ENCODE assay signal across 11 cellular contexts in genomic region chr2:100105678-100106054, GRCh38. TPM values are rescaled to one million over a fixed set of nuclear protein-coding genes. Genes with fewer than 3 reads are reported as not detected.
DNase-seq lines count a peak whose midpoint lies in the region; ATAC-seq, FAIRE-seq and TF ChIP-seq lines count a peak whose summit lies in the region.
"Had no signal": no experiment of that assay in that cellular context is flagged by ENCODE, and none has a peak within 500 bp of the region (broad histone marks: within the 10 kb centered on the region; RNA-seq: fewer than 3 reads in every experiment).

No MANE protein-coding gene starts in this region.

- H3K27ac ChIP-seq in GM23338 (ENCODE audit: low read depth): no peak overlapping the region
- no peak overlapping the region for H3K27ac ChIP-seq in pancreas
- H3K27ac ChIP-seq: thyroid gland had no signal

- H3K27me3 Mint-ChIP-seq in GM23338 (ENCODE audit: insufficient read depth, low read depth, poor library complexity): peaks cover 42% of the 10 kb centered on the region
- peaks cover 33% of the 10 kb centered on the region for H3K27me3 Mint-ChIP-seq in activated CD8-positive, alpha-beta T cell treated with anti-CD3 and anti-CD28 coated beads, Interleukin-2, amount 10 ng/mL, durations not matched to agents 7 days and 5 days (ENCODE audit: low read depth)

- no peaks in the 10 kb centered on the region for H3K9me3 Mint-ChIP-seq in GM23338
- no peaks in the 10 kb centered on the region for H3K9me3 Mint-ChIP-seq in activated CD8-positive, alpha-beta T cell treated with anti-CD3 and anti-CD28 coated beads, Interleukin-2, amount 10 ng/mL, durations not matched to agents 7 days and 5 days (ENCODE audit: insufficient read depth)
- no peaks in the 10 kb centered on the region for H3K9me3 Mint-ChIP-seq in stimulated activated effector memory CD8-positive, alpha-beta T cell treated with anti-CD3 and anti-CD28 coated beads, Interleukin-12 subunit alpha, Interleukin-12 subunit beta, amount 100 ng/mL, for 72 hours

- DNase-seq in GM23338 (ENCODE audit: low spot score): peak; percentile 48
- DNase-seq in activated CD8-positive, alpha-beta T cell treated with anti-CD3 and anti-CD28 coated beads, Interleukin-2, amount 10 ng/mL, durations not matched to agents 7 days and 5 days: no peak
- DNase-seq in stimulated activated effector memory CD8-positive, alpha-beta T cell treated with anti-CD3 and anti-CD28 coated beads, Interleukin-12 subunit alpha, Interleukin-12 subunit beta, amount 100 ng/mL, for 72 hours (ENCODE audit: low spot score in 2 of 2): no peak
- no peak for DNase-seq in NCI-H226
- DNase-seq in pancreas: no peak
- DNase-seq: activated gamma-delta T cell had no signal

- H3F3A ChIP-seq in GM23338 (replicated peaks; ENCODE audit: low read depth): no peaks in the 10 kb centered on the region

- intact Hi-C loops in pancreas (cut with DNase I): no loop called here

- no peaks in the 10 kb centered on the region for H4K20me1 ChIP-seq in GM23338 (replicated peaks; ENCODE audit: insufficient read depth)

- CTCF ChIA-PET in activated CD8-positive, alpha-beta T cell treated with anti-CD3 and anti-CD28 coated beads, Interleukin-2, amount 10 ng/mL, durations not matched to agents 7 days and 5 days (lab: Charles Lee): interaction anchor here (1.3 kb wide), 1 partner anchor 286 kb away, joined by 5 read pairs; no protein-coding TSS in a partner anchor

- ATAC-seq in GM23338 (peak; percentile 26), HG02798 (IDR thresholded peaks at IDR 0.05; ENCODE audit: poor library complexity, unreplicated experiment) (no peak), pancreas (no peak), GM19397 (IDR thresholded peaks at IDR 0.05; ENCODE audit: unreplicated experiment) (no peak)
- ATAC-seq in activated CD8-positive, alpha-beta T cell treated with anti-CD3 and anti-CD28 coated beads, Interleukin-2, amount 10 ng/mL, durations not matched to agents 7 days and 5 days: no peak
- ATAC-seq in stimulated activated effector memory CD8-positive, alpha-beta T cell treated with anti-CD3 and anti-CD28 coated beads, Interleukin-12 subunit alpha, Interleukin-12 subunit beta, amount 100 ng/mL, for 72 hours: no peak

- H3K9me3 ChIP-seq in iPS-18c (ENCODE audit: control insufficient read depth, insufficient read depth, low read length) (peaks cover 2% of the 10 kb centered on the region), pancreas (no peaks in the 10 kb centered on the region)
- H3K9me3 ChIP-seq: mucosa of descending colon, thyroid gland had no signal

- FAIRE-seq in pancreas (lab: Jason Lieb, UNC): no peak

- H3K4me1 ChIP-seq in GM23338 (ENCODE audit: insufficient read depth) (peaks cover 18% of the 10 kb centered on the region), pancreas (no peaks in the 10 kb centered on the region)

- peak overlapping the region; percentile 82 for H3K4me3 Mint-ChIP-seq in GM23338
- H3K4me3 Mint-ChIP-seq in activated CD8-positive, alpha-beta T cell treated with anti-CD3 and anti-CD28 coated beads, Interleukin-2, amount 10 ng/mL, durations not matched to agents 7 days and 5 days: peak overlapping the region; percentile 69
- H3K4me3 Mint-ChIP-seq in stimulated activated effector memory CD8-positive, alpha-beta T cell treated with anti-CD3 and anti-CD28 coated beads, Interleukin-12 subunit alpha, Interleukin-12 subunit beta, amount 100 ng/mL, for 72 hours: peak overlapping the region; percentile 63

- H3K27ac Mint-ChIP-seq in GM23338: no peak overlapping the region
- H3K27ac Mint-ChIP-seq in activated CD8-positive, alpha-beta T cell treated with anti-CD3 and anti-CD28 coated beads, Interleukin-2, amount 10 ng/mL, durations not matched to agents 7 days and 5 days: no peak overlapping the region
- no peak overlapping the region for H3K27ac Mint-ChIP-seq in stimulated activated effector memory CD8-positive, alpha-beta T cell treated with anti-CD3 and anti-CD28 coated beads, Interleukin-12 subunit alpha, Interleukin-12 subunit beta, amount 100 ng/mL, for 72 hours

- H3K79me2 ChIP-seq in GM23338 (replicated peaks; ENCODE audit: insufficient read depth): no peaks in the 10 kb centered on the region

- POLR2A ChIA-PET in activated CD8-positive, alpha-beta T cell treated with anti-CD3 and anti-CD28 coated beads, Interleukin-2, amount 10 ng/mL, durations not matched to agents 7 days and 5 days (lab: Charles Lee): interaction anchor here (0.7 kb wide), 1 partner anchor 72 kb away, joined by 3 read pairs; no protein-coding TSS in a partner anchor

- H3K4me3 ChIP-seq in GM23338 (peak overlapping the region; percentile 79), iPS-18c (ENCODE audit: insufficient read depth, low read depth, low read length) (peak overlapping the region; percentile 55), pancreas (peak overlapping the region in 1 of 4 donors; percentile 52)
- H3K4me3 ChIP-seq: mucosa of descending colon had no signal

- H3K36me3 Mint-ChIP-seq in GM23338 (ENCODE audit: low read depth): no peaks in the 10 kb centered on the region; the same call in 2 of the 3 replicates
- H3K36me3 Mint-ChIP-seq in activated CD8-positive, alpha-beta T cell treated with anti-CD3 and anti-CD28 coated beads, Interleukin-2, amount 10 ng/mL, durations not matched to agents 7 days and 5 days (ENCODE audit: low read depth): no peaks in the 10 kb centered on the region
- H3K36me3 Mint-ChIP-seq in stimulated activated effector memory CD8-positive, alpha-beta T cell treated with anti-CD3 and anti-CD28 coated beads, Interleukin-12 subunit alpha, Interleukin-12 subunit beta, amount 100 ng/mL, for 72 hours: no peaks in the 10 kb centered on the region

- WGBS in pancreas, 2 donors: 81% methylated on average over 12 of the region's 12 CpGs

- peak overlapping the region; percentile 81 for H3K4me2 ChIP-seq in GM23338

- H2AFZ ChIP-seq in GM23338: peak overlapping the region; percentile 98

- H3K36me3 ChIP-seq in GM23338 (ENCODE audit: insufficient read depth) (no peaks in the 10 kb centered on the region), pancreas (no peaks in the 10 kb centered on the region)
- H3K36me3 ChIP-seq: thyroid gland had no signal

- no peaks in the 10 kb centered on the region for H3K9me2 ChIP-seq in GM23338 (ENCODE audit: insufficient read depth)

- TF ChIP-seq CTCF in GM23338 (conservative IDR thresholded peaks at IDR 0.05; ENCODE audit: low read depth in 2 of 2) (no peak), pancreas (IDR thresholded peaks at IDR 0.05) (no peak)

- peaks cover 77% of the 10 kb centered on the region for H3K27me3 ChIP-seq in GM23338 (ENCODE audit: insufficient read depth)
- no peaks in the 10 kb centered on the region for H3K27me3 ChIP-seq in pancreas
- H3K27me3 ChIP-seq: thyroid gland had no signal

- H3K4me1 Mint-ChIP-seq in GM23338: peaks cover 23% of the 10 kb centered on the region
- H3K4me1 Mint-ChIP-seq in activated CD8-positive, alpha-beta T cell treated with anti-CD3 and anti-CD28 coated beads, Interleukin-2, amount 10 ng/mL, durations not matched to agents 7 days and 5 days (ENCODE audit: low read depth): peaks cover 7% of the 10 kb centered on the region
- peaks cover 6% of the 10 kb centered on the region for H3K4me1 Mint-ChIP-seq in stimulated activated effector memory CD8-positive, alpha-beta T cell treated with anti-CD3 and anti-CD28 coated beads, Interleukin-12 subunit alpha, Interleukin-12 subunit beta, amount 100 ng/mL, for 72 hours

TF ChIP-seq in GM23338, 12 proteins besides CTCF, POLR2A, EP300 and RAD21 (continues in another document):
- TF ChIP-seq EZH2 (IDR thresholded peaks at IDR 0.05; ENCODE audit: low read depth, unreplicated experiment) (no peak), ZNF331 (CRISPR knock-in tag; IDR thresholded peaks at IDR 0.05; ENCODE audit: low read depth) (no peak), JUNB (IDR thresholded peaks at IDR 0.05; ENCODE audit: unreplicated experiment) (no peak), ETS1 (IDR thresholded peaks at IDR 0.05) (no peak), CREB1 (CRISPR knock-in tag; IDR thresholded peaks at IDR 0.05; ENCODE audit: low read depth) (no peak), EZH2phosphoT487 (IDR thresholded peaks at IDR 0.05; ENCODE audit: unreplicated experiment) (no peak), POLR2AphosphoS5 (IDR thresholded peaks at IDR 0.05; ENCODE audit: low read depth) (no peak), STAT1 (IDR thresholded peaks at IDR 0.05; ENCODE audit: unreplicated experiment) (no peak), NANOG (IDR thresholded peaks at IDR 0.05; ENCODE audit: borderline replicate concordance) (no peak)

RNA-seq across cellular contexts. Expression of gene AFF3, which starts 36.7 kb away (rescaled TPM):
- 1.4 and 5.9 TPM in 2 replicates for total RNA-seq in GM23338 (2014; rRNA removed; shearing (Covaris generic))
- 0.73 and 1.5 TPM in 2 replicates for polyA plus RNA-seq in GM23338 (2016; fragmentation: Nextera tagmentation; extraction: Ambion mirVana)
- total RNA-seq in activated CD8-positive, alpha-beta T cell treated with anti-CD3 and anti-CD28 coated beads, Interleukin-2, amount 10 ng/mL, durations not matched to agents 7 days and 5 days: 1 to 10 TPM; 7.1 to 7.9 TPM
- 1 to 10 TPM in 2 of 6 donors, under 1 TPM in 4; 0.19 to 1.1 (median 0.64) TPM for total RNA-seq in pancreas
- under 1 TPM; 0.19 to 0.26 TPM for polyA plus RNA-seq in pancreas
